1 cellular context compared by ENCODE assay signal in genomic region chr20:41538810-41539596, GRCh38.
A peak's percentile ranks its signal among the peaks of the same experiment; 100 is the strongest.
TF ChIP-seq lines count a peak whose summit lies in the region.

No MANE protein-coding gene starts in this region.

TF ChIP-seq in K562, 482 proteins besides CTCF, POLR2A, EP300 and RAD21 (continued from another document and continues in another):
- no peak for TF ChIP-seq CLOCK (CRISPR knock-in tag; IDR thresholded peaks at IDR 0.05; ENCODE audit: borderline replicate concordance)
- TF ChIP-seq ATF7 (IDR thresholded peaks at IDR 0.05): no peak
- TF ChIP-seq ZBTB1 (CRISPR knock-in tag; IDR thresholded peaks at IDR 0.05; ENCODE audit: borderline replicate concordance, low read depth): no peak
- TF ChIP-seq IRF1 (CRISPR knock-in tag; IDR thresholded peaks at IDR 0.05; ENCODE audit: borderline replicate concordance): no peak
- no peak for TF ChIP-seq ZNF354B (CRISPR knock-in tag; IDR thresholded peaks at IDR 0.05)
- TF ChIP-seq DPF2 (IDR thresholded peaks at IDR 0.05): peak; percentile 69
- TF ChIP-seq SRSF3 (IDR thresholded peaks at IDR 0.05; ENCODE audit: insufficient read depth, low read length): no peak
- 0 out of 2 replicates have a peak, but pooled peaks have one; percentile 31 for TF ChIP-seq CREB1 (IDR thresholded peaks at IDR 0.05)
- no peak for TF ChIP-seq CREB1 (CRISPR knock-in tag; IDR thresholded peaks at IDR 0.05)
- no peak for TF ChIP-seq BRD4 (IDR thresholded peaks at IDR 0.05)
- TF ChIP-seq CBX8 (IDR thresholded peaks at IDR 0.05; ENCODE audit: borderline replicate concordance, extremely low read depth, low read depth, low read length, poor library complexity, severe bottlenecking): no peak
- TF ChIP-seq GTF2E2 (tag; IDR thresholded peaks at IDR 0.05): no peak
- no peak; a peak in 1 of 4 replicates for TF ChIP-seq ARNT (IDR thresholded peaks at IDR 0.05)
- no peak for TF ChIP-seq U2AF1 (optimal IDR thresholded peaks at IDR 0.05; ENCODE audit: low read depth, low read length)
- TF ChIP-seq, protein P1, sequence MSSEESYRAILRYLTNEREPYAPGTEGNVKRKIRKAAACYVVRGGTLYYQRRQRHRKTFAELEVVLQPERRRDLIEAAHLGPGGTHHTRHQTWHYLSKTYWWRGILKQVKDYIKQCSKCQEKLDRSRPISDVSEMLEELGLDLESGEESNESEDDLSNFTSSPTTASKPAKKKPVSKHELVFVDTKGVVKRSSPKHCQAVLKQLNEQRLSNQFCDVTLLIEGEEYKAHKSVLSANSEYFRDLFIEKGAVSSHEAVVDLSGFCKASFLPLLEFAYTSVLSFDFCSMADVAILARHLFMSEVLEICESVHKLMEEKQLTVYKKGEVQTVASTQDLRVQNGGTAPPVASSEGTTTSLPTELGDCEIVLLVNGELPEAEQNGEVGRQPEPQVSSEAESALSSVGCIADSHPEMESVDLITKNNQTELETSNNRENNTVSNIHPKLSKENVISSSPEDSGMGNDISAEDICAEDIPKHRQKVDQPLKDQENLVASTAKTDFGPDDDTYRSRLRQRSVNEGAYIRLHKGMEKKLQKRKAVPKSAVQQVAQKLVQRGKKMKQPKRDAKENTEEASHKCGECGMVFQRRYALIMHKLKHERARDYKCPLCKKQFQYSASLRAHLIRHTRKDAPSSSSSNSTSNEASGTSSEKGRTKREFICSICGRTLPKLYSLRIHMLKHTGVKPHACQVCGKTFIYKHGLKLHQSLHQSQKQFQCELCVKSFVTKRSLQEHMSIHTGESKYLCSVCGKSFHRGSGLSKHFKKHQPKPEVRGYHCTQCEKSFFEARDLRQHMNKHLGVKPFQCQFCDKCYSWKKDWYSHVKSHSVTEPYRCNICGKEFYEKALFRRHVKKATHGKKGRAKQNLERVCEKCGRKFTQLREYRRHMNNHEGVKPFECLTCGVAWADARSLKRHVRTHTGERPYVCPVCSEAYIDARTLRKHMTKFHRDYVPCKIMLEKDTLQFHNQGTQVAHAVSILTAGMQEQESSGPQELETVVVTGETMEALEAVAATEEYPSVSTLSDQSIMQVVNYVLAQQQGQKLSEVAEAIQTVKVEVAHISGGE (CRISPR knock-in tag; IDR thresholded peaks at IDR 0.05): no peak
- TF ChIP-seq ZNF740 (CRISPR knock-in tag; IDR thresholded peaks at IDR 0.05): no peak
- TF ChIP-seq ZNF740 (tag; IDR thresholded peaks at IDR 0.05): no peak
- TF ChIP-seq ZNF232 (CRISPR knock-in tag; IDR thresholded peaks at IDR 0.05): no peak
- no peak for TF ChIP-seq ZNF217 (CRISPR knock-in tag; IDR thresholded peaks at IDR 0.05)
- TF ChIP-seq FOS (IDR thresholded peaks at IDR 0.05; ENCODE audit: extremely low read depth, insufficient read length): no peak
- TF ChIP-seq ZNF347 (CRISPR knock-in tag; IDR thresholded peaks at IDR 0.05; ENCODE audit: low read depth): no peak
- TF ChIP-seq POLR2AphosphoS5 (IDR thresholded peaks at IDR 0.05; ENCODE audit: control insufficient read depth, insufficient read depth, low read depth, low read length): peak; percentile 67
- TF ChIP-seq ESRRB (CRISPR knock-in tag; IDR thresholded peaks at IDR 0.05; ENCODE audit: borderline replicate concordance): no peak
- no peak for TF ChIP-seq THRA (IDR thresholded peaks at IDR 0.05)
- no peak for TF ChIP-seq RBFOX2 (IDR thresholded peaks at IDR 0.05; ENCODE audit: low read depth, low read length)
- TF ChIP-seq FOXM1 (IDR thresholded peaks at IDR 0.05; ENCODE audit: low read depth): peak; percentile 28; the same call in 1 of the 2 replicates
- no peak for TF ChIP-seq FOXM1 (CRISPR knock-in tag; IDR thresholded peaks at IDR 0.05; ENCODE audit: low read depth)
- no peak; the same call in 1 of the 2 replicates for TF ChIP-seq NR2C1 (IDR thresholded peaks at IDR 0.05)
- TF ChIP-seq NR2C1 (tag; IDR thresholded peaks at IDR 0.05): no peak
- no peak for TF ChIP-seq RBM39 (optimal IDR thresholded peaks at IDR 0.05; ENCODE audit: low read depth, low read length)
- TF ChIP-seq, protein P2, sequence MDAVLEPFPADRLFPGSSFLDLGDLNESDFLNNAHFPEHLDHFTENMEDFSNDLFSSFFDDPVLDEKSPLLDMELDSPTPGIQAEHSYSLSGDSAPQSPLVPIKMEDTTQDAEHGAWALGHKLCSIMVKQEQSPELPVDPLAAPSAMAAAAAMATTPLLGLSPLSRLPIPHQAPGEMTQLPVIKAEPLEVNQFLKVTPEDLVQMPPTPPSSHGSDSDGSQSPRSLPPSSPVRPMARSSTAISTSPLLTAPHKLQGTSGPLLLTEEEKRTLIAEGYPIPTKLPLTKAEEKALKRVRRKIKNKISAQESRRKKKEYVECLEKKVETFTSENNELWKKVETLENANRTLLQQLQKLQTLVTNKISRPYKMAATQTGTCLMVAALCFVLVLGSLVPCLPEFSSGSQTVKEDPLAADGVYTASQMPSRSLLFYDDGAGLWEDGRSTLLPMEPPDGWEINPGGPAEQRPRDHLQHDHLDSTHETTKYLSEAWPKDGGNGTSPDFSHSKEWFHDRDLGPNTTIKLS (IDR thresholded peaks at IDR 0.05; ENCODE audit: borderline replicate concordance, low read depth): no peak; the same call in 1 of the 2 replicates
- TF ChIP-seq, protein P3, sequence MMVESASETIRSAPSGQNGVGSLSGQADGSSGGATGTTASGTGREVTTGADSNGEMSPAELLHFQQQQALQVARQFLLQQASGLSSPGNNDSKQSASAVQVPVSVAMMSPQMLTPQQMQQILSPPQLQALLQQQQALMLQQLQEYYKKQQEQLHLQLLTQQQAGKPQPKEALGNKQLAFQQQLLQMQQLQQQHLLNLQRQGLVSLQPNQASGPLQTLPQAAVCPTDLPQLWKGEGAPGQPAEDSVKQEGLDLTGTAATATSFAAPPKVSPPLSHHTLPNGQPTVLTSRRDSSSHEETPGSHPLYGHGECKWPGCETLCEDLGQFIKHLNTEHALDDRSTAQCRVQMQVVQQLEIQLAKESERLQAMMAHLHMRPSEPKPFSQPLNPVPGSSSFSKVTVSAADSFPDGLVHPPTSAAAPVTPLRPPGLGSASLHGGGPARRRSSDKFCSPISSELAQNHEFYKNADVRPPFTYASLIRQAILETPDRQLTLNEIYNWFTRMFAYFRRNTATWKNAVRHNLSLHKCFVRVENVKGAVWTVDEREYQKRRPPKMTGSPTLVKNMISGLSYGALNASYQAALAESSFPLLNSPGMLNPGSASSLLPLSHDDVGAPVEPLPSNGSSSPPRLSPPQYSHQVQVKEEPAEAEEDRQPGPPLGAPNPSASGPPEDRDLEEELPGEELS (CRISPR knock-in tag; IDR thresholded peaks at IDR 0.05; ENCODE audit: borderline replicate concordance): no peak
- no peak for TF ChIP-seq ZNF695 (CRISPR knock-in tag; IDR thresholded peaks at IDR 0.05)
- TF ChIP-seq, protein P4, sequence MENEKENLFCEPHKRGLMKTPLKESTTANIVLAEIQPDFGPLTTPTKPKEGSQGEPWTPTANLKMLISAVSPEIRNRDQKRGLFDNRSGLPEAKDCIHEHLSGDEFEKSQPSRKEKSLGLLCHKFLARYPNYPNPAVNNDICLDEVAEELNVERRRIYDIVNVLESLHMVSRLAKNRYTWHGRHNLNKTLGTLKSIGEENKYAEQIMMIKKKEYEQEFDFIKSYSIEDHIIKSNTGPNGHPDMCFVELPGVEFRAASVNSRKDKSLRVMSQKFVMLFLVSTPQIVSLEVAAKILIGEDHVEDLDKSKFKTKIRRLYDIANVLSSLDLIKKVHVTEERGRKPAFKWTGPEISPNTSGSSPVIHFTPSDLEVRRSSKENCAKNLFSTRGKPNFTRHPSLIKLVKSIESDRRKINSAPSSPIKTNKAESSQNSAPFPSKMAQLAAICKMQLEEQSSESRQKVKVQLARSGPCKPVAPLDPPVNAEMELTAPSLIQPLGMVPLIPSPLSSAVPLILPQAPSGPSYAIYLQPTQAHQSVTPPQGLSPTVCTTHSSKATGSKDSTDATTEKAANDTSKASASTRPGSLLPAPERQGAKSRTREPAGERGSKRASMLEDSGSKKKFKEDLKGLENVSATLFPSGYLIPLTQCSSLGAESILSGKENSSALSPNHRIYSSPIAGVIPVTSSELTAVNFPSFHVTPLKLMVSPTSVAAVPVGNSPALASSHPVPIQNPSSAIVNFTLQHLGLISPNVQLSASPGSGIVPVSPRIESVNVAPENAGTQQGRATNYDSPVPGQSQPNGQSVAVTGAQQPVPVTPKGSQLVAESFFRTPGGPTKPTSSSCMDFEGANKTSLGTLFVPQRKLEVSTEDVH (IDR thresholded peaks at IDR 0.05; ENCODE audit: low read depth, partially characterized antibody): no peak
- no peak for TF ChIP-seq ETV5 (CRISPR knock-in tag; IDR thresholded peaks at IDR 0.05; ENCODE audit: low read depth)
- TF ChIP-seq, protein P5, sequence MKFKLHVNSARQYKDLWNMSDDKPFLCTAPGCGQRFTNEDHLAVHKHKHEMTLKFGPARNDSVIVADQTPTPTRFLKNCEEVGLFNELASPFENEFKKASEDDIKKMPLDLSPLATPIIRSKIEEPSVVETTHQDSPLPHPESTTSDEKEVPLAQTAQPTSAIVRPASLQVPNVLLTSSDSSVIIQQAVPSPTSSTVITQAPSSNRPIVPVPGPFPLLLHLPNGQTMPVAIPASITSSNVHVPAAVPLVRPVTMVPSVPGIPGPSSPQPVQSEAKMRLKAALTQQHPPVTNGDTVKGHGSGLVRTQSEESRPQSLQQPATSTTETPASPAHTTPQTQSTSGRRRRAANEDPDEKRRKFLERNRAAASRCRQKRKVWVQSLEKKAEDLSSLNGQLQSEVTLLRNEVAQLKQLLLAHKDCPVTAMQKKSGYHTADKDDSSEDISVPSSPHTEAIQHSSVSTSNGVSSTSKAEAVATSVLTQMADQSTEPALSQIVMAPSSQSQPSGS (CRISPR knock-in tag; IDR thresholded peaks at IDR 0.05): no peak
- no peak for TF ChIP-seq ZBTB49 (CRISPR knock-in tag; IDR thresholded peaks at IDR 0.05; ENCODE audit: borderline replicate concordance)
- TF ChIP-seq COPS2 (conservative IDR thresholded peaks at IDR 0.05): no peak
- no peak for TF ChIP-seq ETV1 (tag; conservative IDR thresholded peaks at IDR 0.05; ENCODE audit: low read depth)
- no peak for TF ChIP-seq SNRNP70 (optimal IDR thresholded peaks at IDR 0.05; ENCODE audit: low read depth, low read length)
- no peak for TF ChIP-seq ZNF184 (CRISPR knock-in tag; IDR thresholded peaks at IDR 0.05)
